ENCODE assay signal across 1 cellular context in the genomic region with DNA sequence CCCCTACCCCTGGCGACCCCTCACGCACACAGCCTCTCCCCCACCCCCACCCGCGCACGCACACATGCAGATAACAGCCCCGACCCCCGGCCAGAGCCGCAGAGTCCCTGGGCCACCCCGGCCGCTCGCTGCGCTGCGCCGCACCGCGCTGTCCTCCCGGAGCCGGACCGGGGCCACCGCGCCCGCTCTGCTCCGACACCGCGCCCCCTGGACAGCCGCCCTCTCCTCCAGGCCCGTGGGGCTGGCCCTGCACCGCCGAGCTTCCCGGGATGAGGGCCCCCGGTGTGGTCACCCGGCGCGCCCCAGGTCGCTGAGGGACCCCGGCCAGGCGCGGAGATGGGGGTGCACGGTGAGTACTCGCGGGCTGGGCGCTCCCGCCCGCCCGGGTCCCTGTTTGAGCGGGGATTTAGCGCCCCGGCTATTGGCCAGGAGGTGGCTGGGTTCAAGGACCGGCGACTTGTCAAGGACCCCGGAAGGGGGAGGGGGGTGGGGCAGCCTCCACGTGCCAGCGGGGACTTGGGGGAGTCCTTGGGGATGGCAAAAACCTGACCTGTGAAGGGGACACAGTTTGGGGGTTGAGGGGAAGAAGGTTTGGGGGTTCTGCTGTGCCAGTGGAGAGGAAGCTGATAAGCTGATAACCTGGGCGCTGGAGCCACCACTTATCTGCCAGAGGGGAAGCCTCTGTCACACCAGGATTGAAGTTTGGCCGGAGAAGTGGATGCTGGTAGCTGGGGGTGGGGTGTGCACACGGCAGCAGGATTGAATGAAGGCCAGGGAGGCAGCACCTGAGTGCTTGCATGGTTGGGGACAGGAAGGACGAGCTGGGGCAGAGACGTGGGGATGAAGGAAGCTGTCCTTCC.
TF ChIP-seq lines count a peak whose summit lies in the region.

No MANE protein-coding gene starts in this region.

TF ChIP-seq in HepG2, 621 proteins besides CTCF, POLR2A, EP300 and RAD21 (continued from another document and continues in another):
- TF ChIP-seq ZNF367 (CRISPR knock-in tag; IDR thresholded peaks at IDR 0.05; ENCODE audit: borderline replicate concordance): no peak
- TF ChIP-seq, protein P1, sequence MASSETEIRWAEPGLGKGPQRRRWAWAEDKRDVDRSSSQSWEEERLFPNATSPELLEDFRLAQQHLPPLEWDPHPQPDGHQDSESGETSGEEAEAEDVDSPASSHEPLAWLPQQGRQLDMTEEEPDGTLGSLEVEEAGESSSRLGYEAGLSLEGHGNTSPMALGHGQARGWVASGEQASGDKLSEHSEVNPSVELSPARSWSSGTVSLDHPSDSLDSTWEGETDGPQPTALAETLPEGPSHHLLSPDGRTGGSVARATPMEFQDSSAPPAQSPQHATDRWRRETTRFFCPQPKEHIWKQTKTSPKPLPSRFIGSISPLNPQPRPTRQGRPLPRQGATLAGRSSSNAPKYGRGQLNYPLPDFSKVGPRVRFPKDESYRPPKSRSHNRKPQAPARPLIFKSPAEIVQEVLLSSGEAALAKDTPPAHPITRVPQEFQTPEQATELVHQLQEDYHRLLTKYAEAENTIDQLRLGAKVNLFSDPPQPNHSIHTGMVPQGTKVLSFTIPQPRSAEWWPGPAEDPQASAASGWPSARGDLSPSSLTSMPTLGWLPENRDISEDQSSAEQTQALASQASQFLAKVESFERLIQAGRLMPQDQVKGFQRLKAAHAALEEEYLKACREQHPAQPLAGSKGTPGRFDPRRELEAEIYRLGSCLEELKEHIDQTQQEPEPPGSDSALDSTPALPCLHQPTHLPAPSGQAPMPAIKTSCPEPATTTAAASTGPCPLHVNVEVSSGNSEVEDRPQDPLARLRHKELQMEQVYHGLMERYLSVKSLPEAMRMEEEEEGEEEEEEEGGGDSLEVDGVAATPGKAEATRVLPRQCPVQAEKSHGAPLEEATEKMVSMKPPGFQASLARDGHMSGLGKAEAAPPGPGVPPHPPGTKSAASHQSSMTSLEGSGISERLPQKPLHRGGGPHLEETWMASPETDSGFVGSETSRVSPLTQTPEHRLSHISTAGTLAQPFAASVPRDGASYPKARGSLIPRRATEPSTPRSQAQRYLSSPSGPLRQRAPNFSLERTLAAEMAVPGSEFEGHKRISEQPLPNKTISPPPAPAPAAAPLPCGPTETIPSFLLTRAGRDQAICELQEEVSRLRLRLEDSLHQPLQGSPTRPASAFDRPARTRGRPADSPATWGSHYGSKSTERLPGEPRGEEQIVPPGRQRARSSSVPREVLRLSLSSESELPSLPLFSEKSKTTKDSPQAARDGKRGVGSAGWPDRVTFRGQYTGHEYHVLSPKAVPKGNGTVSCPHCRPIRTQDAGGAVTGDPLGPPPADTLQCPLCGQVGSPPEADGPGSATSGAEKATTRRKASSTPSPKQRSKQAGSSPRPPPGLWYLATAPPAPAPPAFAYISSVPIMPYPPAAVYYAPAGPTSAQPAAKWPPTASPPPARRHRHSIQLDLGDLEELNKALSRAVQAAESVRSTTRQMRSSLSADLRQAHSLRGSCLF (CRISPR knock-in tag; IDR thresholded peaks at IDR 0.05; ENCODE audit: borderline replicate concordance): no peak
- no peak for TF ChIP-seq NR1H2 (CRISPR knock-in tag; IDR thresholded peaks at IDR 0.05; ENCODE audit: borderline replicate concordance, low read depth)
- TF ChIP-seq POGZ (CRISPR knock-in tag; IDR thresholded peaks at IDR 0.05): no peak
- TF ChIP-seq EED (CRISPR knock-in tag; IDR thresholded peaks at IDR 0.05): no peak
- TF ChIP-seq HDAC6 (IDR thresholded peaks at IDR 0.05; ENCODE audit: low read depth, low read length): no peak
- no peak for TF ChIP-seq BCL6 (CRISPR knock-in tag; IDR thresholded peaks at IDR 0.05)
- TF ChIP-seq, protein P2, sequence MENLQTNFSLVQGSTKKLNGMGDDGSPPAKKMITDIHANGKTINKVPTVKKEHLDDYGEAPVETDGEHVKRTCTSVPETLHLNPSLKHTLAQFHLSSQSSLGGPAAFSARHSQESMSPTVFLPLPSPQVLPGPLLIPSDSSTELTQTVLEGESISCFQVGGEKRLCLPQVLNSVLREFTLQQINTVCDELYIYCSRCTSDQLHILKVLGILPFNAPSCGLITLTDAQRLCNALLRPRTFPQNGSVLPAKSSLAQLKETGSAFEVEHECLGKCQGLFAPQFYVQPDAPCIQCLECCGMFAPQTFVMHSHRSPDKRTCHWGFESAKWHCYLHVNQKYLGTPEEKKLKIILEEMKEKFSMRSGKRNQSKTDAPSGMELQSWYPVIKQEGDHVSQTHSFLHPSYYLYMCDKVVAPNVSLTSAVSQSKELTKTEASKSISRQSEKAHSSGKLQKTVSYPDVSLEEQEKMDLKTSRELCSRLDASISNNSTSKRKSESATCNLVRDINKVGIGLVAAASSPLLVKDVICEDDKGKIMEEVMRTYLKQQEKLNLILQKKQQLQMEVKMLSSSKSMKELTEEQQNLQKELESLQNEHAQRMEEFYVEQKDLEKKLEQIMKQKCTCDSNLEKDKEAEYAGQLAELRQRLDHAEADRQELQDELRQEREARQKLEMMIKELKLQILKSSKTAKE (CRISPR knock-in tag; IDR thresholded peaks at IDR 0.05; ENCODE audit: borderline replicate concordance): peak; percentile 40
- TF ChIP-seq, protein P3, sequence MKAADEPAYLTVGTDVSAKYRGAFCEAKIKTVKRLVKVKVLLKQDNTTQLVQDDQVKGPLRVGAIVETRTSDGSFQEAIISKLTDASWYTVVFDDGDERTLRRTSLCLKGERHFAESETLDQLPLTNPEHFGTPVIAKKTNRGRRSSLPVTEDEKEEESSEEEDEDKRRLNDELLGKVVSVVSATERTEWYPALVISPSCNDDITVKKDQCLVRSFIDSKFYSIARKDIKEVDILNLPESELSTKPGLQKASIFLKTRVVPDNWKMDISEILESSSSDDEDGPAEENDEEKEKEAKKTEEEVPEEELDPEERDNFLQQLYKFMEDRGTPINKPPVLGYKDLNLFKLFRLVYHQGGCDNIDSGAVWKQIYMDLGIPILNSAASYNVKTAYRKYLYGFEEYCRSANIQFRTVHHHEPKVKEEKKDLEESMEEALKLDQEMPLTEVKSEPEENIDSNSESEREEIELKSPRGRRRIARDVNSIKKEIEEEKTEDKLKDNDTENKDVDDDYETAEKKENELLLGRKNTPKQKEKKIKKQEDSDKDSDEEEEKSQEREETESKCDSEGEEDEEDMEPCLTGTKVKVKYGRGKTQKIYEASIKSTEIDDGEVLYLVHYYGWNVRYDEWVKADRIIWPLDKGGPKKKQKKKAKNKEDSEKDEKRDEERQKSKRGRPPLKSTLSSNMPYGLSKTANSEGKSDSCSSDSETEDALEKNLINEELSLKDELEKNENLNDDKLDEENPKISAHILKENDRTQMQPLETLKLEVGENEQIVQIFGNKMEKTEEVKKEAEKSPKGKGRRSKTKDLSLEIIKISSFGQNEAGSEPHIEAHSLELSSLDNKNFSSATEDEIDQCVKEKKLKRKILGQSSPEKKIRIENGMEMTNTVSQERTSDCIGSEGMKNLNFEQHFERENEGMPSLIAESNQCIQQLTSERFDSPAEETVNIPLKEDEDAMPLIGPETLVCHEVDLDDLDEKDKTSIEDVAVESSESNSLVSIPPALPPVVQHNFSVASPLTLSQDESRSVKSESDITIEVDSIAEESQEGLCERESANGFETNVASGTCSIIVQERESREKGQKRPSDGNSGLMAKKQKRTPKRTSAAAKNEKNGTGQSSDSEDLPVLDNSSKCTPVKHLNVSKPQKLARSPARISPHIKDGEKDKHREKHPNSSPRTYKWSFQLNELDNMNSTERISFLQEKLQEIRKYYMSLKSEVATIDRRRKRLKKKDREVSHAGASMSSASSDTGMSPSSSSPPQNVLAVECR (CRISPR knock-in tag; IDR thresholded peaks at IDR 0.05; ENCODE audit: borderline replicate concordance): peak; percentile 76
- TF ChIP-seq SRSF9 (IDR thresholded peaks at IDR 0.05; ENCODE audit: borderline replicate concordance, insufficient read depth, low read depth, low read length, poor library complexity, severe bottlenecking): no peak
- TF ChIP-seq MED1 (CRISPR knock-in tag; IDR thresholded peaks at IDR 0.05): peak; percentile 68
- 0 out of 2 replicates have a peak, but pooled peaks have one; percentile 36 for TF ChIP-seq RCOR2 (CRISPR knock-in tag; IDR thresholded peaks at IDR 0.05)
- TF ChIP-seq, protein P4, sequence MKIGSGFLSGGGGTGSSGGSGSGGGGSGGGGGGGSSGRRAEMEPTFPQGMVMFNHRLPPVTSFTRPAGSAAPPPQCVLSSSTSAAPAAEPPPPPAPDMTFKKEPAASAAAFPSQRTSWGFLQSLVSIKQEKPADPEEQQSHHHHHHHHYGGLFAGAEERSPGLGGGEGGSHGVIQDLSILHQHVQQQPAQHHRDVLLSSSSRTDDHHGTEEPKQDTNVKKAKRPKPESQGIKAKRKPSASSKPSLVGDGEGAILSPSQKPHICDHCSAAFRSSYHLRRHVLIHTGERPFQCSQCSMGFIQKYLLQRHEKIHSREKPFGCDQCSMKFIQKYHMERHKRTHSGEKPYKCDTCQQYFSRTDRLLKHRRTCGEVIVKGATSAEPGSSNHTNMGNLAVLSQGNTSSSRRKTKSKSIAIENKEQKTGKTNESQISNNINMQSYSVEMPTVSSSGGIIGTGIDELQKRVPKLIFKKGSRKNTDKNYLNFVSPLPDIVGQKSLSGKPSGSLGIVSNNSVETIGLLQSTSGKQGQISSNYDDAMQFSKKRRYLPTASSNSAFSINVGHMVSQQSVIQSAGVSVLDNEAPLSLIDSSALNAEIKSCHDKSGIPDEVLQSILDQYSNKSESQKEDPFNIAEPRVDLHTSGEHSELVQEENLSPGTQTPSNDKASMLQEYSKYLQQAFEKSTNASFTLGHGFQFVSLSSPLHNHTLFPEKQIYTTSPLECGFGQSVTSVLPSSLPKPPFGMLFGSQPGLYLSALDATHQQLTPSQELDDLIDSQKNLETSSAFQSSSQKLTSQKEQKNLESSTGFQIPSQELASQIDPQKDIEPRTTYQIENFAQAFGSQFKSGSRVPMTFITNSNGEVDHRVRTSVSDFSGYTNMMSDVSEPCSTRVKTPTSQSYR (CRISPR knock-in tag; IDR thresholded peaks at IDR 0.05; ENCODE audit: borderline replicate concordance): no peak; the same call in 1 of the 2 replicates
- TF ChIP-seq ZNF160 (CRISPR knock-in tag; IDR thresholded peaks at IDR 0.05): no peak
- TF ChIP-seq RBFOX2 (IDR thresholded peaks at IDR 0.05; ENCODE audit: low read depth, low read length): peak; percentile 60; the same call in 1 of the 2 replicates
- TF ChIP-seq ZNF234 (CRISPR knock-in tag; conservative IDR thresholded peaks at IDR 0.05): no peak
- TF ChIP-seq, protein P5, sequence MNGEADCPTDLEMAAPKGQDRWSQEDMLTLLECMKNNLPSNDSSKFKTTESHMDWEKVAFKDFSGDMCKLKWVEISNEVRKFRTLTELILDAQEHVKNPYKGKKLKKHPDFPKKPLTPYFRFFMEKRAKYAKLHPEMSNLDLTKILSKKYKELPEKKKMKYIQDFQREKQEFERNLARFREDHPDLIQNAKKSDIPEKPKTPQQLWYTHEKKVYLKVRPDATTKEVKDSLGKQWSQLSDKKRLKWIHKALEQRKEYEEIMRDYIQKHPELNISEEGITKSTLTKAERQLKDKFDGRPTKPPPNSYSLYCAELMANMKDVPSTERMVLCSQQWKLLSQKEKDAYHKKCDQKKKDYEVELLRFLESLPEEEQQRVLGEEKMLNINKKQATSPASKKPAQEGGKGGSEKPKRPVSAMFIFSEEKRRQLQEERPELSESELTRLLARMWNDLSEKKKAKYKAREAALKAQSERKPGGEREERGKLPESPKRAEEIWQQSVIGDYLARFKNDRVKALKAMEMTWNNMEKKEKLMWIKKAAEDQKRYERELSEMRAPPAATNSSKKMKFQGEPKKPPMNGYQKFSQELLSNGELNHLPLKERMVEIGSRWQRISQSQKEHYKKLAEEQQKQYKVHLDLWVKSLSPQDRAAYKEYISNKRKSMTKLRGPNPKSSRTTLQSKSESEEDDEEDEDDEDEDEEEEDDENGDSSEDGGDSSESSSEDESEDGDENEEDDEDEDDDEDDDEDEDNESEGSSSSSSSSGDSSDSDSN (CRISPR knock-in tag; IDR thresholded peaks at IDR 0.05): peak; percentile 67
- TF ChIP-seq SMARCE1 (IDR thresholded peaks at IDR 0.05; ENCODE audit: borderline replicate concordance): no peak
- no peak for TF ChIP-seq ZKSCAN5 (CRISPR knock-in tag; IDR thresholded peaks at IDR 0.05)
- TF ChIP-seq TOPORS (CRISPR knock-in tag; IDR thresholded peaks at IDR 0.05): no peak
- TF ChIP-seq, protein P6, sequence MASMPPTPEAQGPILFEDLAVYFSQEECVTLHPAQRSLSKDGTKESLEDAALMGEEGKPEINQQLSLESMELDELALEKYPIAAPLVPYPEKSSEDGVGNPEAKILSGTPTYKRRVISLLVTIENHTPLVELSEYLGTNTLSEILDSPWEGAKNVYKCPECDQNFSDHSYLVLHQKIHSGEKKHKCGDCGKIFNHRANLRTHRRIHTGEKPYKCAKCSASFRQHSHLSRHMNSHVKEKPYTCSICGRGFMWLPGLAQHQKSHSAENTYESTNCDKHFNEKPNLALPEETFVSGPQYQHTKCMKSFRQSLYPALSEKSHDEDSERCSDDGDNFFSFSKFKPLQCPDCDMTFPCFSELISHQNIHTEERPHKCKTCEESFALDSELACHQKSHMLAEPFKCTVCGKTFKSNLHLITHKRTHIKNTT (CRISPR knock-in tag; IDR thresholded peaks at IDR 0.05): no peak
- TF ChIP-seq FOXK1 (CRISPR knock-in tag; IDR thresholded peaks at IDR 0.05; ENCODE audit: borderline replicate concordance, low read depth): no peak
- TF ChIP-seq ZNF101 (CRISPR knock-in tag; IDR thresholded peaks at IDR 0.05; ENCODE audit: borderline replicate concordance, low read depth): no peak
- TF ChIP-seq, protein P7, sequence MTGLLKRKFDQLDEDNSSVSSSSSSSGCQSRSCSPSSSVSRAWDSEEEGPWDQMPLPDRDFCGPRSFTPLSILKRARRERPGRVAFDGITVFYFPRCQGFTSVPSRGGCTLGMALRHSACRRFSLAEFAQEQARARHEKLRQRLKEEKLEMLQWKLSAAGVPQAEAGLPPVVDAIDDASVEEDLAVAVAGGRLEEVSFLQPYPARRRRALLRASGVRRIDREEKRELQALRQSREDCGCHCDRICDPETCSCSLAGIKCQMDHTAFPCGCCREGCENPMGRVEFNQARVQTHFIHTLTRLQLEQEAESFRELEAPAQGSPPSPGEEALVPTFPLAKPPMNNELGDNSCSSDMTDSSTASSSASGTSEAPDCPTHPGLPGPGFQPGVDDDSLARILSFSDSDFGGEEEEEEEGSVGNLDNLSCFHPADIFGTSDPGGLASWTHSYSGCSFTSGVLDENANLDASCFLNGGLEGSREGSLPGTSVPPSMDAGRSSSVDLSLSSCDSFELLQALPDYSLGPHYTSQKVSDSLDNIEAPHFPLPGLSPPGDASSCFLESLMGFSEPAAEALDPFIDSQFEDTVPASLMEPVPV (CRISPR knock-in tag; IDR thresholded peaks at IDR 0.05): no peak
- TF ChIP-seq ZNF253 (CRISPR knock-in tag; IDR thresholded peaks at IDR 0.05; ENCODE audit: borderline replicate concordance): no peak
- no peak for TF ChIP-seq ZNF17 (CRISPR knock-in tag; IDR thresholded peaks at IDR 0.05)
- no peak for TF ChIP-seq MATR3 (CRISPR knock-in tag; IDR thresholded peaks at IDR 0.05)
- TF ChIP-seq, protein P8, sequence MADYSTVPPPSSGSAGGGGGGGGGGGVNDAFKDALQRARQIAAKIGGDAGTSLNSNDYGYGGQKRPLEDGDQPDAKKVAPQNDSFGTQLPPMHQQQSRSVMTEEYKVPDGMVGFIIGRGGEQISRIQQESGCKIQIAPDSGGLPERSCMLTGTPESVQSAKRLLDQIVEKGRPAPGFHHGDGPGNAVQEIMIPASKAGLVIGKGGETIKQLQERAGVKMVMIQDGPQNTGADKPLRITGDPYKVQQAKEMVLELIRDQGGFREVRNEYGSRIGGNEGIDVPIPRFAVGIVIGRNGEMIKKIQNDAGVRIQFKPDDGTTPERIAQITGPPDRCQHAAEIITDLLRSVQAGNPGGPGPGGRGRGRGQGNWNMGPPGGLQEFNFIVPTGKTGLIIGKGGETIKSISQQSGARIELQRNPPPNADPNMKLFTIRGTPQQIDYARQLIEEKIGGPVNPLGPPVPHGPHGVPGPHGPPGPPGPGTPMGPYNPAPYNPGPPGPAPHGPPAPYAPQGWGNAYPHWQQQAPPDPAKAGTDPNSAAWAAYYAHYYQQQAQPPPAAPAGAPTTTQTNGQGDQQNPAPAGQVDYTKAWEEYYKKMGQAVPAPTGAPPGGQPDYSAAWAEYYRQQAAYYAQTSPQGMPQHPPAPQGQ (CRISPR knock-in tag; IDR thresholded peaks at IDR 0.05; ENCODE audit: borderline replicate concordance): no peak
- peak; percentile 57 for TF ChIP-seq ASH2L (IDR thresholded peaks at IDR 0.05; ENCODE audit: insufficient read length, low read depth, low read length)
- 0 out of 2 replicates have a peak, but pooled peaks have one; percentile 38 for TF ChIP-seq ELF1 (CRISPR knock-in tag; IDR thresholded peaks at IDR 0.05)
